Comparison of ENCODE assay signal across 16 cellular contexts in genomic region chr6:133341607-133342158, GRCh38.
DNase-seq lines count a peak whose midpoint lies in the region; ATAC-seq and TF ChIP-seq lines count a peak whose summit lies in the region.
"Had no signal": no experiment of that assay in that cellular context is flagged by ENCODE, and none has a peak within 500 bp of the region (broad histone marks: within the 10 kb centered on the region; RNA-seq: fewer than 3 reads in every experiment).

No MANE protein-coding gene starts in this region.

- POLR2A ChIA-PET in Caco-2 (lab: Charles Lee) = no interaction called here

- H3K27me3 ChIP-seq in cardiac muscle cell (no peaks in the 10 kb centered on the region), upper lobe of right lung (peaks cover 4% of the 10 kb centered on the region), Caco-2 (replicated peaks; ENCODE audit: control insufficient read depth, insufficient read depth, low read length) (no peaks in the 10 kb centered on the region)
- H3K27me3 ChIP-seq: heart right ventricle, testis had no signal

- CTCF ChIA-PET in Caco-2 (lab: Charles Lee) = interaction anchor here (0.7 kb wide), 1 partner anchor 1763 kb away, joined by 3 read pairs; no protein-coding TSS in a partner anchor

- no TSS peak for BruUV-seq in Caco-2 (replicated peaks; lab: Mats Ljungman, UMichigan)

- DNase-seq in cardiac muscle cell (ENCODE audit: low read depth in 1 of 2, low spot score in 1 of 2) = peak; percentile 15 to 94
- DNase-seq in Right ventricle myocardium superior = no peak
- DNase-seq in NCI-H748 treated with DMSO at 0.1 percent for 48 hours (lab: John Stamatoyannopoulos, UW) = peak; percentile 45
- peak; percentile 93 for DNase-seq in fibroblast of pulmonary artery (ENCODE audit: low read depth)
- no peak for DNase-seq in upper lobe of right lung
- DNase-seq in Caco-2 = no peak
- DNase-seq in sciatic nerve (ENCODE audit: low spot score) = no peak
- DNase-seq: activated CD4-positive, alpha-beta T cell treated with anti-CD3 and anti-CD28 coated beads, Interleukin-2, amount 10 ng/mL, durations not matched to agents 24 days and 14 days; activated gamma-delta T cell treated with Interleukin-2 at 50 U/mL for 16 hours; H9; heart right ventricle; mammary epithelial cell; NK-92 treated with Interleukin-12 subunit alpha and Interleukin-12 subunit beta, amount 100 ng/mL, for 24 hours; psoas muscle; testis had no signal

- no peaks in the 10 kb centered on the region for H3K36me3 Mint-ChIP-seq in Caco-2 (ENCODE audit: insufficient read depth, unreplicated experiment)

- peaks cover 3% of the 10 kb centered on the region for H3K27me3 Mint-ChIP-seq in Caco-2 (ENCODE audit: insufficient read depth, unreplicated experiment)
- H3K27me3 Mint-ChIP-seq: activated CD4-positive, alpha-beta T cell treated with anti-CD3 and anti-CD28 coated beads, Interleukin-2, amount 10 ng/mL, durations not matched to agents 24 days and 14 days had no signal

- TF ChIP-seq CTCF in cardiac muscle cell (IDR thresholded peaks at IDR 0.05; ENCODE audit: low read depth, low read length) = no peak
- no peak for TF ChIP-seq CTCF in fibroblast of pulmonary artery (IDR thresholded peaks at IDR 0.05; ENCODE audit: low read length, missing control alignments)
- TF ChIP-seq CTCF in upper lobe of right lung (IDR thresholded peaks at IDR 0.05) = no peak
- no peak for TF ChIP-seq CTCF in Caco-2 (IDR thresholded peaks at IDR 0.05; ENCODE audit: insufficient read depth in 1 of 2, low read depth in 1 of 2, low read length in 1 of 2, severe bottlenecking in 1 of 2, unreplicated experiment in 1 of 2)

- H3K4me1 Mint-ChIP-seq in Caco-2 (ENCODE audit: low read depth, unreplicated experiment) = no peaks in the 10 kb centered on the region
- H3K4me1 Mint-ChIP-seq: activated CD4-positive, alpha-beta T cell treated with anti-CD3 and anti-CD28 coated beads, Interleukin-2, amount 10 ng/mL, durations not matched to agents 24 days and 14 days had no signal

- H3K9me3 ChIP-seq in cardiac muscle cell (ENCODE audit: low read depth) = no peaks in the 10 kb centered on the region
- H3K9me3 ChIP-seq in upper lobe of right lung = no peaks in the 10 kb centered on the region
- no peaks in the 10 kb centered on the region for H3K9me3 ChIP-seq in Caco-2
- H3K9me3 ChIP-seq: heart right ventricle, psoas muscle, testis had no signal

- H3K27ac ChIP-seq in cardiac muscle cell = no peak overlapping the region
- no peak overlapping the region for H3K27ac ChIP-seq in upper lobe of right lung
- H3K27ac ChIP-seq: heart right ventricle, psoas muscle, testis had no signal

- H3K36me3 ChIP-seq in cardiac muscle cell (no peaks in the 10 kb centered on the region), upper lobe of right lung (no peaks in the 10 kb centered on the region), Caco-2 (ENCODE audit: control insufficient read depth, insufficient read depth, low read length) (no peaks in the 10 kb centered on the region)
- H3K36me3 ChIP-seq: heart right ventricle had no signal

- no peak overlapping the region for H3K4me3 ChIP-seq in cardiac muscle cell
- no peak overlapping the region for H3K4me3 ChIP-seq in fibroblast of pulmonary artery (replicated peaks; ENCODE audit: low read depth, low read length)
- no peak overlapping the region for H3K4me3 ChIP-seq in upper lobe of right lung
- no peak overlapping the region for H3K4me3 ChIP-seq in Caco-2 (ENCODE audit: low read depth, low read length)
- H3K4me3 ChIP-seq: heart right ventricle, psoas muscle, testis had no signal

- ATAC-seq in Right ventricle myocardium superior (ENCODE audit: poor library complexity) (no peak), upper lobe of right lung (peak; percentile 82), GM21529 (IDR thresholded peaks at IDR 0.05; ENCODE audit: unreplicated experiment) (no peak), sciatic nerve (no peak)
- ATAC-seq: heart right ventricle, psoas muscle had no signal

- H3K4me1 ChIP-seq in cardiac muscle cell (ENCODE audit: low read depth) (no peaks in the 10 kb centered on the region), upper lobe of right lung (no peaks in the 10 kb centered on the region), Caco-2 (no peaks in the 10 kb centered on the region; the same call in 1 of the 2 replicates)
- H3K4me1 ChIP-seq: testis had no signal

- intact Hi-C loops in Right ventricle myocardium superior (cut with DNase I) (no loop called here), upper lobe of right lung (cut with DNase I) (no loop called here), Caco-2 (cut with micrococcal nuclease; ENCODE audit: unreplicated experiment) (no loop called here), sciatic nerve (cut with DNase I) (no loop called here)

- no peak overlapping the region for H3K4me3 Mint-ChIP-seq in Caco-2 (ENCODE audit: unreplicated experiment)
- H3K4me3 Mint-ChIP-seq: activated CD4-positive, alpha-beta T cell treated with anti-CD3 and anti-CD28 coated beads, Interleukin-2, amount 10 ng/mL, durations not matched to agents 24 days and 14 days; H9 had no signal

- H3K27ac Mint-ChIP-seq in Caco-2 (ENCODE audit: unreplicated experiment) = no peak overlapping the region
- H3K27ac Mint-ChIP-seq: activated CD4-positive, alpha-beta T cell treated with anti-CD3 and anti-CD28 coated beads, Interleukin-2, amount 10 ng/mL, durations not matched to agents 24 days and 14 days; H9 had no signal

- H3K9me3 Mint-ChIP-seq in Caco-2 (ENCODE audit: unreplicated experiment) = no peaks in the 10 kb centered on the region
- H3K9me3 Mint-ChIP-seq: activated CD4-positive, alpha-beta T cell treated with anti-CD3 and anti-CD28 coated beads, Interleukin-2, amount 10 ng/mL, durations not matched to agents 24 days and 14 days; H9 had no signal

Comparison
In these comparisons a context has a peak if more than half of its experiments do, and no peak if none do; other contexts are left out.
1. DNase-seq: peak in cardiac muscle cell (2 of 2), NCI-H748 treated with DMSO at 0.1 percent for 48 hours (single experiment) and fibroblast of pulmonary artery (single experiment); none in Right ventricle myocardium superior (single experiment), upper lobe of right lung (single experiment), Caco-2 (0 of 2) and sciatic nerve (single experiment).